Comparison of ENCODE assay signal across 1 cellular context in the genomic region with DNA sequence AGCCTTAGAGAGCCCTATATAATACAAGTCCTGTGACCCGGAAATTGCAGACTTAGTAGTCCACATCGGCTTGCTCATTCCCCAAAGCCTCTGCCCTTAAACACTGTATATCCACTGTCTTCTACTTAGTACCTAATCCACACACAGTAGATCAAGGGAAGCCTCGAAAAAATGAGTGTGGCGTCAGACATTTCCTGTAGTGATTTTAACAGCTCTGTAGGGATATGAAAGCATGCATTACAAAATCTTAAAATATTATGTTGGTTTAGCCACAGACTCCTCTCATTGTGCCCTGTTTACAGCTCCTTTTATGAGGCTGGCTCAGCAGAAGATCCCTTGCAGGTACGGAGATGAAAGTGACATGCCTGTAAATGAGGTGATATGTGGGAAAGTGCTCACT.
TF ChIP-seq lines count a peak whose summit lies in the region.

No MANE protein-coding gene starts in this region.

TF ChIP-seq in GM23338, 12 proteins besides CTCF, POLR2A, EP300 and RAD21 (continued from another document):
- TF ChIP-seq, protein P1, sequence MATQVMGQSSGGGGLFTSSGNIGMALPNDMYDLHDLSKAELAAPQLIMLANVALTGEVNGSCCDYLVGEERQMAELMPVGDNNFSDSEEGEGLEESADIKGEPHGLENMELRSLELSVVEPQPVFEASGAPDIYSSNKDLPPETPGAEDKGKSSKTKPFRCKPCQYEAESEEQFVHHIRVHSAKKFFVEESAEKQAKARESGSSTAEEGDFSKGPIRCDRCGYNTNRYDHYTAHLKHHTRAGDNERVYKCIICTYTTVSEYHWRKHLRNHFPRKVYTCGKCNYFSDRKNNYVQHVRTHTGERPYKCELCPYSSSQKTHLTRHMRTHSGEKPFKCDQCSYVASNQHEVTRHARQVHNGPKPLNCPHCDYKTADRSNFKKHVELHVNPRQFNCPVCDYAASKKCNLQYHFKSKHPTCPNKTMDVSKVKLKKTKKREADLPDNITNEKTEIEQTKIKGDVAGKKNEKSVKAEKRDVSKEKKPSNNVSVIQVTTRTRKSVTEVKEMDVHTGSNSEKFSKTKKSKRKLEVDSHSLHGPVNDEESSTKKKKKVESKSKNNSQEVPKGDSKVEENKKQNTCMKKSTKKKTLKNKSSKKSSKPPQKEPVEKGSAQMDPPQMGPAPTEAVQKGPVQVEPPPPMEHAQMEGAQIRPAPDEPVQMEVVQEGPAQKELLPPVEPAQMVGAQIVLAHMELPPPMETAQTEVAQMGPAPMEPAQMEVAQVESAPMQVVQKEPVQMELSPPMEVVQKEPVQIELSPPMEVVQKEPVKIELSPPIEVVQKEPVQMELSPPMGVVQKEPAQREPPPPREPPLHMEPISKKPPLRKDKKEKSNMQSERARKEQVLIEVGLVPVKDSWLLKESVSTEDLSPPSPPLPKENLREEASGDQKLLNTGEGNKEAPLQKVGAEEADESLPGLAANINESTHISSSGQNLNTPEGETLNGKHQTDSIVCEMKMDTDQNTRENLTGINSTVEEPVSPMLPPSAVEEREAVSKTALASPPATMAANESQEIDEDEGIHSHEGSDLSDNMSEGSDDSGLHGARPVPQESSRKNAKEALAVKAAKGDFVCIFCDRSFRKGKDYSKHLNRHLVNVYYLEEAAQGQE (IDR thresholded peaks at IDR 0.05; ENCODE audit: unreplicated experiment), result no peak
- TF ChIP-seq CREB1 (CRISPR knock-in tag; IDR thresholded peaks at IDR 0.05; ENCODE audit: low read depth) (no peak), EZH2 (IDR thresholded peaks at IDR 0.05; ENCODE audit: low read depth, unreplicated experiment) (no peak), EZH2phosphoT487 (IDR thresholded peaks at IDR 0.05; ENCODE audit: unreplicated experiment) (no peak), NANOG (IDR thresholded peaks at IDR 0.05; ENCODE audit: borderline replicate concordance) (no peak), ZNF331 (CRISPR knock-in tag; IDR thresholded peaks at IDR 0.05; ENCODE audit: low read depth) (no peak), ZNF114 (CRISPR knock-in tag; IDR thresholded peaks at IDR 0.05) (no peak), POLR2AphosphoS5 (IDR thresholded peaks at IDR 0.05; ENCODE audit: low read depth) (no peak)
- TF ChIP-seq, protein P2, sequence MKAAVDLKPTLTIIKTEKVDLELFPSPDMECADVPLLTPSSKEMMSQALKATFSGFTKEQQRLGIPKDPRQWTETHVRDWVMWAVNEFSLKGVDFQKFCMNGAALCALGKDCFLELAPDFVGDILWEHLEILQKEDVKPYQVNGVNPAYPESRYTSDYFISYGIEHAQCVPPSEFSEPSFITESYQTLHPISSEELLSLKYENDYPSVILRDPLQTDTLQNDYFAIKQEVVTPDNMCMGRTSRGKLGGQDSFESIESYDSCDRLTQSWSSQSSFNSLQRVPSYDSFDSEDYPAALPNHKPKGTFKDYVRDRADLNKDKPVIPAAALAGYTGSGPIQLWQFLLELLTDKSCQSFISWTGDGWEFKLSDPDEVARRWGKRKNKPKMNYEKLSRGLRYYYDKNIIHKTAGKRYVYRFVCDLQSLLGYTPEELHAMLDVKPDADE (IDR thresholded peaks at IDR 0.05), result no peak
- TF ChIP-seq, protein P3, sequence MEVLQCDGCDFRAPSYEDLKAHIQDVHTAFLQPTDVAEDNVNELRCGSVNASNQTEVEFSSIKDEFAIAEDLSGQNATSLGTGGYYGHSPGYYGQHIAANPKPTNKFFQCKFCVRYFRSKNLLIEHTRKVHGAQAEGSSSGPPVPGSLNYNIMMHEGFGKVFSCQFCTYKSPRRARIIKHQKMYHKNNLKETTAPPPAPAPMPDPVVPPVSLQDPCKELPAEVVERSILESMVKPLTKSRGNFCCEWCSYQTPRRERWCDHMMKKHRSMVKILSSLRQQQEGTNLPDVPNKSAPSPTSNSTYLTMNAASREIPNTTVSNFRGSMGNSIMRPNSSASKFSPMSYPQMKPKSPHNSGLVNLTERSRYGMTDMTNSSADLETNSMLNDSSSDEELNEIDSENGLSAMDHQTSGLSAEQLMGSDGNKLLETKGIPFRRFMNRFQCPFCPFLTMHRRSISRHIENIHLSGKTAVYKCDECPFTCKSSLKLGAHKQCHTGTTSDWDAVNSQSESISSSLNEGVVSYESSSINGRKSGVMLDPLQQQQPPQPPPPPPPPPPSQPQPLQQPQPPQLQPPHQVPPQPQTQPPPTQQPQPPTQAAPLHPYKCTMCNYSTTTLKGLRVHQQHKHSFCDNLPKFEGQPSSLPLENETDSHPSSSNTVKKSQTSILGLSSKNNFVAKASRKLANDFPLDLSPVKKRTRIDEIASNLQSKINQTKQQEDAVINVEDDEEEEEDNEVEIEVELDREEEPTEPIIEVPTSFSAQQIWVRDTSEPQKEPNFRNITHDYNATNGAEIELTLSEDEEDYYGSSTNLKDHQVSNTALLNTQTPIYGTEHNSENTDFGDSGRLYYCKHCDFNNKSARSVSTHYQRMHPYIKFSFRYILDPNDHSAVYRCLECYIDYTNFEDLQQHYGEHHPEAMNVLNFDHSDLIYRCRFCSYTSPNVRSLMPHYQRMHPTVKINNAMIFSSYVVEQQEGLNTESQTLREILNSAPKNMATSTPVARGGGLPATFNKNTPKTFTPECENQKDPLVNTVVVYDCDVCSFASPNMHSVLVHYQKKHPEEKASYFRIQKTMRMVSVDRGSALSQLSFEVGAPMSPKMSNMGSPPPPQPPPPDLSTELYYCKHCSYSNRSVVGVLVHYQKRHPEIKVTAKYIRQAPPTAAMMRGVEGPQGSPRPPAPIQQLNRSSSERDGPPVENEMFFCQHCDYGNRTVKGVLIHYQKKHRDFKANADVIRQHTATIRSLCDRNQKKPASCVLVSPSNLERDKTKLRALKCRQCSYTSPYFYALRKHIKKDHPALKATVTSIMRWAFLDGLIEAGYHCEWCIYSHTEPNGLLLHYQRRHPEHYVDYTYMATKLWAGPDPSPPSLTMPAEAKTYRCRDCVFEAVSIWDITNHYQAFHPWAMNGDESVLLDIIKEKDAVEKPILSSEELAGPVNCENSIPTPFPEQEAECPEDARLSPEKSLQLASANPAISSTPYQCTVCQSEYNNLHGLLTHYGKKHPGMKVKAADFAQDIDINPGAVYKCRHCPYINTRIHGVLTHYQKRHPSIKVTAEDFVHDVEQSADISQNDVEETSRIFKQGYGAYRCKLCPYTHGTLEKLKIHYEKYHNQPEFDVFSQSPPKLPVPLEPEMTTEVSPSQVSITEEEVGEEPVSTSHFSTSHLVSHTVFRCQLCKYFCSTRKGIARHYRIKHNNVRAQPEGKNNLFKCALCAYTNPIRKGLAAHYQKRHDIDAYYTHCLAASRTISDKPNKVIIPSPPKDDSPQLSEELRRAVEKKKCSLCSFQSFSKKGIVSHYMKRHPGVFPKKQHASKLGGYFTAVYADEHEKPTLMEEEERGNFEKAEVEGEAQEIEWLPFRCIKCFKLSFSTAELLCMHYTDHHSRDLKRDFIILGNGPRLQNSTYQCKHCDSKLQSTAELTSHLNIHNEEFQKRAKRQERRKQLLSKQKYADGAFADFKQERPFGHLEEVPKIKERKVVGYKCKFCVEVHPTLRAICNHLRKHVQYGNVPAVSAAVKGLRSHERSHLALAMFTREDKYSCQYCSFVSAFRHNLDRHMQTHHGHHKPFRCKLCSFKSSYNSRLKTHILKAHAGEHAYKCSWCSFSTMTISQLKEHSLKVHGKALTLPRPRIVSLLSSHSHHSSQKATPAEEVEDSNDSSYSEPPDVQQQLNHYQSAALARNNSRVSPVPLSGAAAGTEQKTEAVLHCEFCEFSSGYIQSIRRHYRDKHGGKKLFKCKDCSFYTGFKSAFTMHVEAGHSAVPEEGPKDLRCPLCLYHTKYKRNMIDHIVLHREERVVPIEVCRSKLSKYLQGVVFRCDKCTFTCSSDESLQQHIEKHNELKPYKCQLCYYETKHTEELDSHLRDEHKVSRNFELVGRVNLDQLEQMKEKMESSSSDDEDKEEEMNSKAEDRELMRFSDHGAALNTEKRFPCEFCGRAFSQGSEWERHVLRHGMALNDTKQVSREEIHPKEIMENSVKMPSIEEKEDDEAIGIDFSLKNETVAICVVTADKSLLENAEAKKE (CRISPR knock-in tag; IDR thresholded peaks at IDR 0.05), result no peak
